ENCODE assay signal across 1 cellular context in genomic region chr12:109120557-109120956, GRCh38.
TF ChIP-seq lines count a peak whose summit lies in the region.

No MANE protein-coding gene starts in this region.

TF ChIP-seq in HEK293, 187 proteins besides CTCF, POLR2A, EP300 and RAD21 (continued from another document):
- TF ChIP-seq, protein P1, sequence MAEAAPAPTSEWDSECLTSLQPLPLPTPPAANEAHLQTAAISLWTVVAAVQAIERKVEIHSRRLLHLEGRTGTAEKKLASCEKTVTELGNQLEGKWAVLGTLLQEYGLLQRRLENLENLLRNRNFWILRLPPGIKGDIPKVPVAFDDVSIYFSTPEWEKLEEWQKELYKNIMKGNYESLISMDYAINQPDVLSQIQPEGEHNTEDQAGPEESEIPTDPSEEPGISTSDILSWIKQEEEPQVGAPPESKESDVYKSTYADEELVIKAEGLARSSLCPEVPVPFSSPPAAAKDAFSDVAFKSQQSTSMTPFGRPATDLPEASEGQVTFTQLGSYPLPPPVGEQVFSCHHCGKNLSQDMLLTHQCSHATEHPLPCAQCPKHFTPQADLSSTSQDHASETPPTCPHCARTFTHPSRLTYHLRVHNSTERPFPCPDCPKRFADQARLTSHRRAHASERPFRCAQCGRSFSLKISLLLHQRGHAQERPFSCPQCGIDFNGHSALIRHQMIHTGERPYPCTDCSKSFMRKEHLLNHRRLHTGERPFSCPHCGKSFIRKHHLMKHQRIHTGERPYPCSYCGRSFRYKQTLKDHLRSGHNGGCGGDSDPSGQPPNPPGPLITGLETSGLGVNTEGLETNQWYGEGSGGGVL (tag by site-specific recombination; IDR thresholded peaks at IDR 0.05), result no peak
- no peak for TF ChIP-seq GLI2 (tag by site-specific recombination; IDR thresholded peaks at IDR 0.05; ENCODE audit: borderline replicate concordance, low read depth)
- TF ChIP-seq ZFHX2 (tag by site-specific recombination; conservative IDR thresholded peaks at IDR 0.05), result peak; percentile 57; the same call in 1 of the 2 replicates
- TF ChIP-seq ZNF140 (tag by site-specific recombination; IDR thresholded peaks at IDR 0.05), result no peak
- TF ChIP-seq ZNF311 (tag by site-specific recombination; IDR thresholded peaks at IDR 0.05; ENCODE audit: borderline replicate concordance), result no peak
